ENCODE assay signal across 8 cellular contexts in the genomic region with DNA sequence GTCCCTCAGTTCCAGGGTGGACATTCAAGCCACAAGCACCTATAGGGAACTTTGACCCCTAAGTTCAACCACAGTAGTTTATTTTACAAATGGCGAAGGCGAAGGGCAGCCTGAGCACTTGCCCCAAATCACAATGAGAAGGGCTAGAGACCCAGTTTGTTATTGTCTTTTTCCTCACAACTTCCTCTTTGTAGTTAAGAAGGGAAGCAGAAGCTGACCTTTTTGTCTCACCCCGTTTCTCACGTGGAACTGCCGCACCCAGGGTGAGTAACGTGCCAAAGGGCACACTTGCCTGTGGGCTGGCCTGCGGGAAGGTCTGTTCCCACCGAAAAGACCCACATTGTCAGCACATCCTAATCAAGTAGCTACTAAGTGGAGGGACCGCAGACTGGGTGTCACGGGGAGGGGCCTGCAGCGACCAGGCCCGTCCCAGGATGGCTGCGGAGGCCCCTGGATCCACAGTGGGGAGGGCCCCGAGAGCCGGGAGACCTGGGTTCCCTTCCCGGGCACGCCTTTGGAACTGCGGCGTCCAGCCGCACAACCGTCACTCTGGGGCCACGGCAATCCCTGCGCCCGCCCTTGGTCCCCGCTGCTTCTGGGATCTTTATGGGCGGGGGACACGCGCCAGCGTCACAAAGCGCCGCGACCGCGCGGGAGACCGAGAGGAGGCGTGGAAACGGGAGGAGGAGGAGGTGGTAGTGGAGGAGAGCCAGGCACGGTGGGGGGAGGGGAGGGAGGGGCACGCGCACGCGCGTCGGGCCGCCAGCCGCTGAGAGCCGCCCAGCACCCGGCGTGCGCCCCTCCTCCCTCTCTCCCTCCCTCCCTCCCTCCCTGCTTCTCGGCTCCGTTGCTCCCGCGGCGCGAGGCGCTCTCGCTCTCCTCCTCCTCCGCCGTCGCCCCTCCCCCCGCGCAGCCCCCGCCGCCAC. TPM values are rescaled to one million over a fixed set of nuclear protein-coding genes. Genes with fewer than 3 reads are reported as not detected.
A peak's percentile ranks its signal among the peaks of the same experiment; 100 is the strongest.
DNase-seq lines count a peak whose midpoint lies in the region; ATAC-seq and FAIRE-seq lines count a peak whose summit lies in the region.

A gene with protein sequence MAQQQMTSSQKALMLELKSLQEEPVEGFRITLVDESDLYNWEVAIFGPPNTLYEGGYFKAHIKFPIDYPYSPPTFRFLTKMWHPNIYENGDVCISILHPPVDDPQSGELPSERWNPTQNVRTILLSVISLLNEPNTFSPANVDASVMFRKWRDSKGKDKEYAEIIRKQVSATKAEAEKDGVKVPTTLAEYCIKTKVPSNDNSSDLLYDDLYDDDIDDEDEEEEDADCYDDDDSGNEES (plus strand): TSS at position 834 of the 926 bp plus-strand sequence. CDS start 598 bp downstream, outside the sequence.

- FAIRE-seq in urothelium cell line (lab: Jason Lieb, UNC): peak; percentile 63

- DNase-seq in NCI-H187 treated with DMSO at 0.1 percent for 48 hours (lab: John Stamatoyannopoulos, UW) (peak; percentile 59), T-helper 2 cell (peak; percentile 88 to 97 (median 91)), left ventricle myocardium superior (peak; percentile 95), pulmonary artery endothelial cell (ENCODE audit: low read depth, low spot score) (peak; percentile 78), urothelium cell line (ENCODE audit: low spot score) (peak; percentile 99)

- intact Hi-C loops in left ventricle myocardium superior (cut with micrococcal nuclease): no loop called here

- ATAC-seq in GM18499 (IDR thresholded peaks at IDR 0.05; ENCODE audit: insufficient read depth, unreplicated experiment): peak; percentile 29
- ATAC-seq in HG02943 (IDR thresholded peaks at IDR 0.05; ENCODE audit: low read depth, unreplicated experiment): peak; percentile 56
- ATAC-seq in left ventricle myocardium superior: peak; percentile 89

- peak within 1 kb of the TSS; percentile 98 for H3K27ac ChIP-seq in angular gyrus (ENCODE audit: low read depth, low read length)

RNA-seq across cellular contexts. Expression of the gene that starts here (rescaled TPM):
- total RNA-seq in left ventricle myocardium superior: 48.0 TPM
- 19.7 and 23.5 TPM in 2 replicates for total RNA-seq in pulmonary artery endothelial cell

Comparison
In these comparisons a context has a peak if more than half of its experiments do, and no peak if none do; other contexts are left out.
1. Peak in every context shown above with its lines: DNase-seq, ATAC-seq and H3K27ac ChIP-seq.
2. ATAC-seq: peak in every context shown above with its lines; median percentile 89 in left ventricle myocardium superior; 56 in HG02943; 29 in GM18499.